Comparison of ENCODE assay signal across 8 cellular contexts in genomic region chr4:42654606-42655005, GRCh38. TPM values are rescaled to one million over a fixed set of nuclear protein-coding genes. Genes with fewer than 3 reads are reported as not detected.
DNase-seq lines count a peak whose midpoint lies in the region; ATAC-seq lines count a peak whose summit lies in the region.

No MANE protein-coding gene starts in this region.

- peaks cover 21 to 24% of the 10 kb centered on the region in 2 donors for H3K36me3 Mint-ChIP-seq in CD4-positive, alpha-beta memory T cell
- H3K36me3 Mint-ChIP-seq in memory B cell = peaks cover 21% of the 10 kb centered on the region

- peak overlapping the region in 5 of 7 donors; percentile 31 to 95 (median 88) for H3K27ac Mint-ChIP-seq in CD4-positive, alpha-beta memory T cell
- peak overlapping the region; percentile 45 for H3K27ac Mint-ChIP-seq in memory B cell

- peaks cover 0 to 18% (median 5%) of the 10 kb centered on the region in 8 donors for H3K9me3 Mint-ChIP-seq in CD4-positive, alpha-beta memory T cell
- H3K9me3 Mint-ChIP-seq in memory B cell = peaks cover 3% of the 10 kb centered on the region

- H3K27ac ChIP-seq in CD4-positive, alpha-beta memory T cell (ENCODE audit: low read depth, low read length) = no peak overlapping the region
- peak overlapping the region; percentile 85 for H3K27ac ChIP-seq in angular gyrus (ENCODE audit: low read depth, low read length)

- POLR2A ChIA-PET in CD4-positive, alpha-beta memory T cell (lab: Charles Lee; ENCODE audit: partially characterized antibody) = interaction anchor here (0.8 kb wide), 1 partner anchor 17 kb away, joined by 3 read pairs; no protein-coding TSS in a partner anchor

- in situ Hi-C loops in KBM-7 (cut with MboI; ENCODE audit: low pct_unique_long_range_greater_than_20kb, low sequenced_read_pairs) = no loop called here

- CTCF ChIA-PET in CD4-positive, alpha-beta memory T cell (lab: Charles Lee; ENCODE audit: partially characterized antibody) = interaction anchor here (0.6 to 1.2 kb wide), 2 partner anchors 95 to 163 kb away, joined by 3 read pairs; no protein-coding TSS in a partner anchor

- H3K9me3 ChIP-seq in CD4-positive, alpha-beta memory T cell (ENCODE audit: control insufficient read depth in 1 of 2, low read length in 2 of 2) = no peaks in the 10 kb centered on the region

- H3K36me3 ChIP-seq in CD4-positive, alpha-beta memory T cell (ENCODE audit: insufficient read depth, low read length) = no peaks in the 10 kb centered on the region

- H3K4me3 ChIP-seq in CD4-positive, alpha-beta memory T cell (ENCODE audit: low read length in 2 of 2) = no peak overlapping the region

- peaks cover 33 to 70% (median 51%) of the 10 kb centered on the region in 4 donors for H3K4me1 Mint-ChIP-seq in CD4-positive, alpha-beta memory T cell
- peaks cover 27% of the 10 kb centered on the region for H3K4me1 Mint-ChIP-seq in memory B cell

- peak; percentile 24 for ATAC-seq in GM18909 (IDR thresholded peaks at IDR 0.05; ENCODE audit: poor library complexity, unreplicated experiment)
- no peak for ATAC-seq in memory B cell (ENCODE audit: low read depth)
- no peak for ATAC-seq in HG03521 (IDR thresholded peaks at IDR 0.05; ENCODE audit: unreplicated experiment)

- intact Hi-C loops in CD4-positive, alpha-beta memory T cell (cut with micrococcal nuclease) = no loop called here

- H3K4me3 Mint-ChIP-seq in CD4-positive, alpha-beta memory T cell = peak overlapping the region in 7 of 8 donors; percentile 91 to 99 (median 97)
- no peak overlapping the region for H3K4me3 Mint-ChIP-seq in memory B cell

- no peaks in the 10 kb centered on the region for H3K27me3 Mint-ChIP-seq in CD4-positive, alpha-beta memory T cell
- no peaks in the 10 kb centered on the region for H3K27me3 Mint-ChIP-seq in memory B cell

- H3K4me1 ChIP-seq in CD4-positive, alpha-beta memory T cell (ENCODE audit: insufficient read depth, low read length) = peaks cover 27% of the 10 kb centered on the region

- no peak for DNase-seq in CD4-positive, alpha-beta memory T cell
- DNase-seq in KBM-7 = peak; percentile 28
- no peak for DNase-seq in memory B cell (ENCODE audit: low spot score in 2 of 2)
- DNase-seq in NCI-H748 (lab: John Stamatoyannopoulos, UW; ENCODE audit: unreplicated experiment) = no peak
- no peak for DNase-seq in NCI-H2196 treated with DMSO at 0.1 percent for 48 hours (lab: John Stamatoyannopoulos, UW; ENCODE audit: unreplicated experiment)

- H3K27me3 ChIP-seq in CD4-positive, alpha-beta memory T cell (ENCODE audit: insufficient read depth, low read length) = no peaks in the 10 kb centered on the region

RNA-seq across cellular contexts. Expression of gene ATP8A1, which starts 2.3 kb away (rescaled TPM):
- total RNA-seq in CD4-positive, alpha-beta memory T cell = 10 to 100 TPM; 25.8 to 33.5 TPM
- 1 to 10 TPM; 4.3 to 9.6 TPM for polyA plus RNA-seq in CD4-positive, alpha-beta memory T cell
